1 cellular context compared by ENCODE assay signal in the genomic region with DNA sequence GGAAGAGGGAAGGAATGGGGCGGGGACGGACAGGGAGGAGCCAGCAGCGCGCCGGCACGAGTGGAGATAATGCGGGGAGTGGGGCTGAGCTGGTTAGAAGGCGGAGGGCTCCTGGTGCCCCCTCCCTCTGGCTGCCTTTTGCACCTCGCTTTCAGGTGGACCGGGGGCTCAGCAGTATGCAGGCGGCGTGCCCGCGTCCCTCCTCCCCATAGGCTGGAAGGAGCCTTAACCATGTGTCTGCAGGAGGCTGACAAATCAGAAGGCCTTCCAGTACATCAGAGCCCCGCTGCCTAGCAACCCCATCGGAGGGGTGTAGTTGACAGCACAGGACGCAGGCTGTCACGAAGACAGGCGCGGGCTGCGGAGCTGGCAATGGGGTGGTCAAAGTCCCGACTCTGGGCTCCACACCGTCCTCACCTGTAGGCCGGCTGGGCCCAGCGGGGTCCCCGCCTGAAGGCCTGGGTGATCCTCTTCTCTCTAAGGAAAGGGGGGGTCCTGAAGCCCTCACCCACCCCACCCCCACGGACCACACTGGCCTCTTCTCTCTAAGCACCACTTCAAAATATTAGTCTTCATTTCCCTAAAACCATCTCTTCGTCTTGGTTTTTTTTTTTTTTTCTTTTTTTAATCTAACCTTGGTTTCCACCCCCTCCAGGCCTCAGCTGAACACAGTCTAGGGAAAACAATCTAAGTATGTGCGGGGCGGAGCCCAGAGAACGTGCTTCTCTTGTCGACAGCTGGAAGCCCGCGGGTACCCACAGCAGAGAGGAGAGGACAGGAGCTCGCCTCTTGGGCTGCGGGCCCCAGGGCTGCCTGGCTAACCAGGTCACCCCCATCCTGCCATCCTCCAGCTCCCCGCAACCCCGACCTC.
TF ChIP-seq lines count a peak whose summit lies in the region.

No MANE protein-coding gene starts in this region.

TF ChIP-seq in K562, 482 proteins besides CTCF, POLR2A, EP300 and RAD21 (continued from another document):
- TF ChIP-seq, protein P1, sequence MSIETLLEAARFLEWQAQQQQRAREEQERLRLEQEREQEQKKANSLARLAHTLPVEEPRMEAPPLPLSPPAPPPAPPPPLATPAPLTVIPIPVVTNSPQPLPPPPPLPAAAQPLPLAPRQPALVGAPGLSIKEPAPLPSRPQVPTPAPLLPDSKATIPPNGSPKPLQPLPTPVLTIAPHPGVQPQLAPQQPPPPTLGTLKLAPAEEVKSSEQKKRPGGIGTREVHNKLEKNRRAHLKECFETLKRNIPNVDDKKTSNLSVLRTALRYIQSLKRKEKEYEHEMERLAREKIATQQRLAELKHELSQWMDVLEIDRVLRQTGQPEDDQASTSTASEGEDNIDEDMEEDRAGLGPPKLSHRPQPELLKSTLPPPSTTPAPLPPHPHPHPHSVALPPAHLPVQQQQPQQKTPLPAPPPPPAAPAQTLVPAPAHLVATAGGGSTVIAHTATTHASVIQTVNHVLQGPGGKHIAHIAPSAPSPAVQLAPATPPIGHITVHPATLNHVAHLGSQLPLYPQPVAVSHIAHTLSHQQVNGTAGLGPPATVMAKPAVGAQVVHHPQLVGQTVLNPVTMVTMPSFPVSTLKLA (conservative IDR thresholded peaks at IDR 0.05), result peak in 1 of 2 experiments; percentile 51; a peak in 2 of 4 replicates
- TF ChIP-seq, protein P2, sequence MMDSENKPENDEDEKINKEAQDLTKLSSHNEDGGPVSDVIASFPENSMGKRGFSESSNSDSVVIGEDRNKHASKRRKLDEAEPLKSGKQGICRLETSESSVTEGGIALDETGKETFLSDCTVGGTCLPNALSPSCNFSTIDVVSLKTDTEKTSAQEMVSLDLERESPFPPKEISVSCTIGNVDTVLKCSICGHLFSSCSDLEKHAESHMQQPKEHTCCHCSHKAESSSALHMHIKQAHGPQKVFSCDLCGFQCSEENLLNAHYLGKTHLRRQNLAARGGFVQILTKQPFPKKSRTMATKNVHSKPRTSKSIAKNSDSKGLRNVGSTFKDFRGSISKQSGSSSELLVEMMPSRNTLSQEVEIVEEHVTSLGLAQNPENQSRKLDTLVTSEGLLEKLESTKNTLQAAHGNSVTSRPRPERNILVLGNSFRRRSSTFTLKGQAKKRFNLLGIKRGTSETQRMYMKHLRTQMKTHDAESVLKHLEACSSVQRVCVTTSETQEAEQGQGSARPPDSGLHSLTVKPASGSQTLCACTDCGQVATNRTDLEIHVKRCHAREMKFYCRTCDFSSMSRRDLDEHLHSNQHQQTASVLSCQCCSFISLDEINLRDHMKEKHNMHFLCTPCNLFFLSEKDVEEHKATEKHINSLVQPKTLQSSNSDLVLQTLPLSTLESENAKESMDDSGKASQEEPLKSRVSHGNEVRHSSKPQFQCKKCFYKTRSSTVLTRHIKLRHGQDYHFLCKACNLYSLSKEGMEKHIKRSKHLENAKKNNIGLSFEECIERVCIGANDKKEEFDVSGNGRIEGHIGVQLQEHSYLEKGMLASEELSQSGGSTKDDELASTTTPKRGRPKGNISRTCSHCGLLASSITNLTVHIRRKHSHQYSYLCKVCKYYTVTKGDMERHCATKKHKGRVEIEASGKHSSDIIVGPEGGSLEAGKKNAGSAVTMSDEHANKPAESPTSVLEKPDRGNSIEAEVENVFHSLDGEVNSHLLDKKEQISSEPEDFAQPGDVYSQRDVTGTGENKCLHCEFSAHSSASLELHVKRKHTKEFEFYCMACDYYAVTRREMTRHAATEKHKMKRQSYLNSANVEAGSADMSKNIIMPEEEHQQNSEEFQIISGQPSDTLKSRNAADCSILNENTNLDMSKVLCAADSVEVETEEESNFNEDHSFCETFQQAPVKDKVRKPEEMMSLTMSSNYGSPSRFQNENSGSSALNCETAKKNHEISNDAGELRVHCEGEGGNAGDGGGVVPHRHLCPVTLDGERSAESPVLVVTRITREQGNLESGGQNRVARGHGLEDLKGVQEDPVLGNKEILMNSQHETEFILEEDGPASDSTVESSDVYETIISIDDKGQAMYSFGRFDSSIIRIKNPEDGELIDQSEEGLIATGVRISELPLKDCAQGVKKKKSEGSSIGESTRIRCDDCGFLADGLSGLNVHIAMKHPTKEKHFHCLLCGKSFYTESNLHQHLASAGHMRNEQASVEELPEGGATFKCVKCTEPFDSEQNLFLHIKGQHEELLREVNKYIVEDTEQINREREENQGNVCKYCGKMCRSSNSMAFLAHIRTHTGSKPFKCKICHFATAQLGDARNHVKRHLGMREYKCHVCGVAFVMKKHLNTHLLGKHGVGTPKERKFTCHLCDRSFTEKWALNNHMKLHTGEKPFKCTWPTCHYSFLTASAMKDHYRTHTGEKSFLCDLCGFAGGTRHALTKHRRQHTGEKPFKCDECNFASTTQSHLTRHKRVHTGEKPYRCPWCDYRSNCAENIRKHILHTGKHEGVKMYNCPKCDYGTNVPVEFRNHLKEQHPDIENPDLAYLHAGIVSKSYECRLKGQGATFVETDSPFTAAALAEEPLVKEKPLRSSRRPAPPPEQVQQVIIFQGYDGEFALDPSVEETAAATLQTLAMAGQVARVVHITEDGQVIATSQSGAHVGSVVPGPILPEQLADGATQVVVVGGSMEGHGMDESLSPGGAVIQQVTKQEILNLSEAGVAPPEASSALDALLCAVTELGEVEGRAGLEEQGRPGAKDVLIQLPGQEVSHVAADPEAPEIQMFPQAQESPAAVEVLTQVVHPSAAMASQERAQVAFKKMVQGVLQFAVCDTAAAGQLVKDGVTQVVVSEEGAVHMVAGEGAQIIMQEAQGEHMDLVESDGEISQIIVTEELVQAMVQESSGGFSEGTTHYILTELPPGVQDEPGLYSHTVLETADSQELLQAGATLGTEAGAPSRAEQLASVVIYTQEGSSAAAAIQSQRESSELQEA (IDR thresholded peaks at IDR 0.05; ENCODE audit: low read depth), result no peak
- TF ChIP-seq, protein P3, sequence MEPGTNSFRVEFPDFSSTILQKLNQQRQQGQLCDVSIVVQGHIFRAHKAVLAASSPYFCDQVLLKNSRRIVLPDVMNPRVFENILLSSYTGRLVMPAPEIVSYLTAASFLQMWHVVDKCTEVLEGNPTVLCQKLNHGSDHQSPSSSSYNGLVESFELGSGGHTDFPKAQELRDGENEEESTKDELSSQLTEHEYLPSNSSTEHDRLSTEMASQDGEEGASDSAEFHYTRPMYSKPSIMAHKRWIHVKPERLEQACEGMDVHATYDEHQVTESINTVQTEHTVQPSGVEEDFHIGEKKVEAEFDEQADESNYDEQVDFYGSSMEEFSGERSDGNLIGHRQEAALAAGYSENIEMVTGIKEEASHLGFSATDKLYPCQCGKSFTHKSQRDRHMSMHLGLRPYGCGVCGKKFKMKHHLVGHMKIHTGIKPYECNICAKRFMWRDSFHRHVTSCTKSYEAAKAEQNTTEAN (CRISPR knock-in tag; IDR thresholded peaks at IDR 0.05), result no peak
- TF ChIP-seq, protein P4, sequence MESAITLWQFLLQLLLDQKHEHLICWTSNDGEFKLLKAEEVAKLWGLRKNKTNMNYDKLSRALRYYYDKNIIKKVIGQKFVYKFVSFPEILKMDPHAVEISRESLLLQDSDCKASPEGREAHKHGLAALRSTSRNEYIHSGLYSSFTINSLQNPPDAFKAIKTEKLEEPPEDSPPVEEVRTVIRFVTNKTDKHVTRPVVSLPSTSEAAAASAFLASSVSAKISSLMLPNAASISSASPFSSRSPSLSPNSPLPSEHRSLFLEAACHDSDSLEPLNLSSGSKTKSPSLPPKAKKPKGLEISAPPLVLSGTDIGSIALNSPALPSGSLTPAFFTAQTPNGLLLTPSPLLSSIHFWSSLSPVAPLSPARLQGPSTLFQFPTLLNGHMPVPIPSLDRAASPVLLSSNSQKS (CRISPR knock-in tag; IDR thresholded peaks at IDR 0.05), result no peak
- TF ChIP-seq, protein P5, sequence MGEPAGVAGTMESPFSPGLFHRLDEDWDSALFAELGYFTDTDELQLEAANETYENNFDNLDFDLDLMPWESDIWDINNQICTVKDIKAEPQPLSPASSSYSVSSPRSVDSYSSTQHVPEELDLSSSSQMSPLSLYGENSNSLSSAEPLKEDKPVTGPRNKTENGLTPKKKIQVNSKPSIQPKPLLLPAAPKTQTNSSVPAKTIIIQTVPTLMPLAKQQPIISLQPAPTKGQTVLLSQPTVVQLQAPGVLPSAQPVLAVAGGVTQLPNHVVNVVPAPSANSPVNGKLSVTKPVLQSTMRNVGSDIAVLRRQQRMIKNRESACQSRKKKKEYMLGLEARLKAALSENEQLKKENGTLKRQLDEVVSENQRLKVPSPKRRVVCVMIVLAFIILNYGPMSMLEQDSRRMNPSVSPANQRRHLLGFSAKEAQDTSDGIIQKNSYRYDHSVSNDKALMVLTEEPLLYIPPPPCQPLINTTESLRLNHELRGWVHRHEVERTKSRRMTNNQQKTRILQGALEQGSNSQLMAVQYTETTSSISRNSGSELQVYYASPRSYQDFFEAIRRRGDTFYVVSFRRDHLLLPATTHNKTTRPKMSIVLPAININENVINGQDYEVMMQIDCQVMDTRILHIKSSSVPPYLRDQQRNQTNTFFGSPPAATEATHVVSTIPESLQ (CRISPR knock-in tag; IDR thresholded peaks at IDR 0.05), result no peak
- TF ChIP-seq KAT7 (CRISPR knock-in tag; IDR thresholded peaks at IDR 0.05; ENCODE audit: borderline replicate concordance) (no peak), STAT5A (IDR thresholded peaks at IDR 0.05; ENCODE audit: borderline replicate concordance, low read length) (no peak), ZNF23 (CRISPR knock-in tag; IDR thresholded peaks at IDR 0.05) (no peak), FIP1L1 (IDR thresholded peaks at IDR 0.05; ENCODE audit: low read depth, low read length, poor library complexity, severe bottlenecking) (no peak), ZBTB7A (IDR thresholded peaks at IDR 0.05; ENCODE audit: borderline replicate concordance, control insufficient read depth, low read depth, low read length) (peak; percentile 13; the same call in 1 of the 2 replicates), TAF1 (IDR thresholded peaks at IDR 0.05; ENCODE audit: control insufficient read depth, extremely low read depth, insufficient read depth, low read length, severe bottlenecking) (no peak), ZNF583 (CRISPR knock-in tag; IDR thresholded peaks at IDR 0.05) (no peak), PYGO2 (tag; IDR thresholded peaks at IDR 0.05) (no peak), FOS (IDR thresholded peaks at IDR 0.05; ENCODE audit: extremely low read depth, insufficient read length) (no peak)
- TF ChIP-seq, protein P6, sequence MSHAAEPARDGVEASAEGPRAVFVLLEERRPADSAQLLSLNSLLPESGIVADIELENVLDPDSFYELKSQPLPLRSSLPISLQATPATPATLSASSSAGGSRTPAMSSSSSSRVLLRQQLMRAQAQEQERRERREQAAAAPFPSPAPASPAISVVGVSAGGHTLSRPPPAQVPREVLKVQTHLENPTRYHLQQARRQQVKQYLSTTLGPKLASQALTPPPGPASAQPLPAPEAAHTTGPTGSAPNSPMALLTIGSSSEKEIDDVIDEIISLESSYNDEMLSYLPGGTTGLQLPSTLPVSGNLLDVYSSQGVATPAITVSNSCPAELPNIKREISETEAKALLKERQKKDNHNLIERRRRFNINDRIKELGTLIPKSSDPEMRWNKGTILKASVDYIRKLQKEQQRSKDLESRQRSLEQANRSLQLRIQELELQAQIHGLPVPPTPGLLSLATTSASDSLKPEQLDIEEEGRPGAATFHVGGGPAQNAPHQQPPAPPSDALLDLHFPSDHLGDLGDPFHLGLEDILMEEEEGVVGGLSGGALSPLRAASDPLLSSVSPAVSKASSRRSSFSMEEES (CRISPR knock-in tag; IDR thresholded peaks at IDR 0.05), result no peak
- TF ChIP-seq, protein P7, sequence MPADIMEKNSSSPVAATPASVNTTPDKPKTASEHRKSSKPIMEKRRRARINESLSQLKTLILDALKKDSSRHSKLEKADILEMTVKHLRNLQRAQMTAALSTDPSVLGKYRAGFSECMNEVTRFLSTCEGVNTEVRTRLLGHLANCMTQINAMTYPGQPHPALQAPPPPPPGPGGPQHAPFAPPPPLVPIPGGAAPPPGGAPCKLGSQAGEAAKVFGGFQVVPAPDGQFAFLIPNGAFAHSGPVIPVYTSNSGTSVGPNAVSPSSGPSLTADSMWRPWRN (IDR thresholded peaks at IDR 0.05; ENCODE audit: low read depth), result no peak
- TF ChIP-seq, protein P8, sequence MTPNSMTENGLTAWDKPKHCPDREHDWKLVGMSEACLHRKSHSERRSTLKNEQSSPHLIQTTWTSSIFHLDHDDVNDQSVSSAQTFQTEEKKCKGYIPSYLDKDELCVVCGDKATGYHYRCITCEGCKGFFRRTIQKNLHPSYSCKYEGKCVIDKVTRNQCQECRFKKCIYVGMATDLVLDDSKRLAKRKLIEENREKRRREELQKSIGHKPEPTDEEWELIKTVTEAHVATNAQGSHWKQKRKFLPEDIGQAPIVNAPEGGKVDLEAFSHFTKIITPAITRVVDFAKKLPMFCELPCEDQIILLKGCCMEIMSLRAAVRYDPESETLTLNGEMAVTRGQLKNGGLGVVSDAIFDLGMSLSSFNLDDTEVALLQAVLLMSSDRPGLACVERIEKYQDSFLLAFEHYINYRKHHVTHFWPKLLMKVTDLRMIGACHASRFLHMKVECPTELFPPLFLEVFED (CRISPR knock-in tag; conservative IDR thresholded peaks at IDR 0.05), result no peak
TF ChIP-seq in K562: peak in this region for 22.
